ENCODE assay signal across 1 cellular context in the genomic region with DNA sequence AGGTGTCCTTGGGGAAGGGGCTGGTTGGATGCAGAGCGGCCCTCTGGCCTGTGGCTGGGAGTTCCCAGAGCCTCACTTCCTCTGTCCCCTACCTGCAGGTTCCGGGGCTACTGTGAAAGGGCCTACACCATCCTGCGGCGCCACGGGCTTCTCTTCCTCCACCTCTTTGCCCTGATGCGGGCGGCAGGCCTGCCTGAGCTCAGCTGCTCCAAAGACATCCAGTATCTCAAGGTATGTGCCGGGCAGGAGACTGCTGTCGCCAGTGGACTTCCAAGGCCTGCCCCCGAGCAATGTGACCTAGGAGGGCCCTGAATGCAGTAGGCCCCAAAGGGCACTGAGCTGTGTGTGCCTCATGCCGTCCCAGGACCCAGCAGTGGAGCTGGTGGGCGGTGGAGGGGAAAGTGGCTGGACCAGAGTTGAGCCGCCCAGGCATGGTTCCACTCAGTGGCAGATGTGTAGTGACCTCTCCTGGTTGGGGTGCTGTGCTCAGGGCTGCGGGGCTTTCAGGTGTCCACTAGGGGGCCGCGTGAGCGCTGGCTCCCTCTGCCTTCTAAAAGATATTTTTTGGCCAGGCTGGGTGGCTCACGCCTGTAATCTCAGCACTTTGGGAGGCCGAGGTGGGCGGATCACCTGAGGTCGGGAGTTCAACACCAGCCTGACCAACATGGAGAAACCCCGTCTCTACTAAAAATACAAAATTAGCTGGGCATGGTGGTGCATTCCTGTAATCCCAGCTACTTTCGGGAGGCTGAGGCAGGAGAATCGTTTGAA.
TF ChIP-seq lines count a peak whose summit lies in the region.

No MANE protein-coding gene starts in this region.

TF ChIP-seq in H1, 55 proteins besides CTCF, POLR2A, EP300 and RAD21:
- TF ChIP-seq SP2 (IDR thresholded peaks at IDR 0.05; ENCODE audit: low read length) (no peak), SP1 (IDR thresholded peaks at IDR 0.05; ENCODE audit: low read depth, low read length) (no peak), EGR1 (IDR thresholded peaks at IDR 0.05; ENCODE audit: borderline replicate concordance, low read depth, low read length) (0 out of 2 replicates have a peak, but pooled peaks have one; percentile 16), SAP30 (IDR thresholded peaks at IDR 0.05; ENCODE audit: insufficient read depth, insufficient replicate concordance, low read length) (no peak), BCL11A (IDR thresholded peaks at IDR 0.05; ENCODE audit: low read depth in 2 of 2, low read length in 2 of 2) (no peak), GTF2F1 (IDR thresholded peaks at IDR 0.05; ENCODE audit: borderline replicate concordance, low read depth, low read length) (no peak), TAF7 (optimal IDR thresholded peaks at IDR 0.05; ENCODE audit: borderline replicate concordance, low read depth, low read length) (no peak), SIRT6 (IDR thresholded peaks at IDR 0.05; ENCODE audit: low read length) (no peak), NRF1 (IDR thresholded peaks at IDR 0.05; ENCODE audit: low read depth, low read length) (no peak), CHD2 (IDR thresholded peaks at IDR 0.05; ENCODE audit: low read length) (no peak), POU5F1 (IDR thresholded peaks at IDR 0.05; ENCODE audit: low read depth, low read length) (no peak), SIN3A (conservative IDR thresholded peaks at IDR 0.05 in 1 of 2, IDR thresholded peaks at IDR 0.05 in 1 of 2; ENCODE audit: low read depth in 1 of 2, low read length in 2 of 2) (no peak), CEBPB (IDR thresholded peaks at IDR 0.05; ENCODE audit: low read depth, low read length) (no peak), KDM5A (IDR thresholded peaks at IDR 0.05; ENCODE audit: low read length) (no peak), GABPA (IDR thresholded peaks at IDR 0.05; ENCODE audit: borderline replicate concordance, insufficient read depth, low read length) (peak; percentile 66; the same call in 1 of the 2 replicates), HDAC6 (IDR thresholded peaks at IDR 0.05; ENCODE audit: low read depth, low read length) (no peak), FOSL1 (IDR thresholded peaks at IDR 0.05; ENCODE audit: insufficient read depth, low read depth, low read length) (no peak), YY1 (IDR thresholded peaks at IDR 0.05; ENCODE audit: low read depth, low read length) (0 out of 2 replicates have a peak, but pooled peaks have one; percentile 13), KDM1A (IDR thresholded peaks at IDR 0.05; ENCODE audit: borderline replicate concordance, low read length) (no peak), CREB1 (IDR thresholded peaks at IDR 0.05) (peak; percentile 37; the same call in 1 of the 2 replicates), TCF12 (IDR thresholded peaks at IDR 0.05; ENCODE audit: low read depth, low read length) (no peak), KDM4A (IDR thresholded peaks at IDR 0.05; ENCODE audit: low read depth, low read length, severe bottlenecking) (no peak)
- TF ChIP-seq, protein P1, sequence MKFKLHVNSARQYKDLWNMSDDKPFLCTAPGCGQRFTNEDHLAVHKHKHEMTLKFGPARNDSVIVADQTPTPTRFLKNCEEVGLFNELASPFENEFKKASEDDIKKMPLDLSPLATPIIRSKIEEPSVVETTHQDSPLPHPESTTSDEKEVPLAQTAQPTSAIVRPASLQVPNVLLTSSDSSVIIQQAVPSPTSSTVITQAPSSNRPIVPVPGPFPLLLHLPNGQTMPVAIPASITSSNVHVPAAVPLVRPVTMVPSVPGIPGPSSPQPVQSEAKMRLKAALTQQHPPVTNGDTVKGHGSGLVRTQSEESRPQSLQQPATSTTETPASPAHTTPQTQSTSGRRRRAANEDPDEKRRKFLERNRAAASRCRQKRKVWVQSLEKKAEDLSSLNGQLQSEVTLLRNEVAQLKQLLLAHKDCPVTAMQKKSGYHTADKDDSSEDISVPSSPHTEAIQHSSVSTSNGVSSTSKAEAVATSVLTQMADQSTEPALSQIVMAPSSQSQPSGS (IDR thresholded peaks at IDR 0.05; ENCODE audit: low read length), result peak; percentile 80; the same call in 1 of the 2 replicates
- TF ChIP-seq, protein P2, sequence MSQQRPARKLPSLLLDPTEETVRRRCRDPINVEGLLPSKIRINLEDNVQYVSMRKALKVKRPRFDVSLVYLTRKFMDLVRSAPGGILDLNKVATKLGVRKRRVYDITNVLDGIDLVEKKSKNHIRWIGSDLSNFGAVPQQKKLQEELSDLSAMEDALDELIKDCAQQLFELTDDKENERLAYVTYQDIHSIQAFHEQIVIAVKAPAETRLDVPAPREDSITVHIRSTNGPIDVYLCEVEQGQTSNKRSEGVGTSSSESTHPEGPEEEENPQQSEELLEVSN (IDR thresholded peaks at IDR 0.05), result no peak
- TF ChIP-seq, protein P3, sequence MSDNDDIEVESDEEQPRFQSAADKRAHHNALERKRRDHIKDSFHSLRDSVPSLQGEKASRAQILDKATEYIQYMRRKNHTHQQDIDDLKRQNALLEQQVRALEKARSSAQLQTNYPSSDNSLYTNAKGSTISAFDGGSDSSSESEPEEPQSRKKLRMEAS (IDR thresholded peaks at IDR 0.05), result 0 out of 2 replicates have a peak, but pooled peaks have one; percentile 11
- TF ChIP-seq, protein P4, sequence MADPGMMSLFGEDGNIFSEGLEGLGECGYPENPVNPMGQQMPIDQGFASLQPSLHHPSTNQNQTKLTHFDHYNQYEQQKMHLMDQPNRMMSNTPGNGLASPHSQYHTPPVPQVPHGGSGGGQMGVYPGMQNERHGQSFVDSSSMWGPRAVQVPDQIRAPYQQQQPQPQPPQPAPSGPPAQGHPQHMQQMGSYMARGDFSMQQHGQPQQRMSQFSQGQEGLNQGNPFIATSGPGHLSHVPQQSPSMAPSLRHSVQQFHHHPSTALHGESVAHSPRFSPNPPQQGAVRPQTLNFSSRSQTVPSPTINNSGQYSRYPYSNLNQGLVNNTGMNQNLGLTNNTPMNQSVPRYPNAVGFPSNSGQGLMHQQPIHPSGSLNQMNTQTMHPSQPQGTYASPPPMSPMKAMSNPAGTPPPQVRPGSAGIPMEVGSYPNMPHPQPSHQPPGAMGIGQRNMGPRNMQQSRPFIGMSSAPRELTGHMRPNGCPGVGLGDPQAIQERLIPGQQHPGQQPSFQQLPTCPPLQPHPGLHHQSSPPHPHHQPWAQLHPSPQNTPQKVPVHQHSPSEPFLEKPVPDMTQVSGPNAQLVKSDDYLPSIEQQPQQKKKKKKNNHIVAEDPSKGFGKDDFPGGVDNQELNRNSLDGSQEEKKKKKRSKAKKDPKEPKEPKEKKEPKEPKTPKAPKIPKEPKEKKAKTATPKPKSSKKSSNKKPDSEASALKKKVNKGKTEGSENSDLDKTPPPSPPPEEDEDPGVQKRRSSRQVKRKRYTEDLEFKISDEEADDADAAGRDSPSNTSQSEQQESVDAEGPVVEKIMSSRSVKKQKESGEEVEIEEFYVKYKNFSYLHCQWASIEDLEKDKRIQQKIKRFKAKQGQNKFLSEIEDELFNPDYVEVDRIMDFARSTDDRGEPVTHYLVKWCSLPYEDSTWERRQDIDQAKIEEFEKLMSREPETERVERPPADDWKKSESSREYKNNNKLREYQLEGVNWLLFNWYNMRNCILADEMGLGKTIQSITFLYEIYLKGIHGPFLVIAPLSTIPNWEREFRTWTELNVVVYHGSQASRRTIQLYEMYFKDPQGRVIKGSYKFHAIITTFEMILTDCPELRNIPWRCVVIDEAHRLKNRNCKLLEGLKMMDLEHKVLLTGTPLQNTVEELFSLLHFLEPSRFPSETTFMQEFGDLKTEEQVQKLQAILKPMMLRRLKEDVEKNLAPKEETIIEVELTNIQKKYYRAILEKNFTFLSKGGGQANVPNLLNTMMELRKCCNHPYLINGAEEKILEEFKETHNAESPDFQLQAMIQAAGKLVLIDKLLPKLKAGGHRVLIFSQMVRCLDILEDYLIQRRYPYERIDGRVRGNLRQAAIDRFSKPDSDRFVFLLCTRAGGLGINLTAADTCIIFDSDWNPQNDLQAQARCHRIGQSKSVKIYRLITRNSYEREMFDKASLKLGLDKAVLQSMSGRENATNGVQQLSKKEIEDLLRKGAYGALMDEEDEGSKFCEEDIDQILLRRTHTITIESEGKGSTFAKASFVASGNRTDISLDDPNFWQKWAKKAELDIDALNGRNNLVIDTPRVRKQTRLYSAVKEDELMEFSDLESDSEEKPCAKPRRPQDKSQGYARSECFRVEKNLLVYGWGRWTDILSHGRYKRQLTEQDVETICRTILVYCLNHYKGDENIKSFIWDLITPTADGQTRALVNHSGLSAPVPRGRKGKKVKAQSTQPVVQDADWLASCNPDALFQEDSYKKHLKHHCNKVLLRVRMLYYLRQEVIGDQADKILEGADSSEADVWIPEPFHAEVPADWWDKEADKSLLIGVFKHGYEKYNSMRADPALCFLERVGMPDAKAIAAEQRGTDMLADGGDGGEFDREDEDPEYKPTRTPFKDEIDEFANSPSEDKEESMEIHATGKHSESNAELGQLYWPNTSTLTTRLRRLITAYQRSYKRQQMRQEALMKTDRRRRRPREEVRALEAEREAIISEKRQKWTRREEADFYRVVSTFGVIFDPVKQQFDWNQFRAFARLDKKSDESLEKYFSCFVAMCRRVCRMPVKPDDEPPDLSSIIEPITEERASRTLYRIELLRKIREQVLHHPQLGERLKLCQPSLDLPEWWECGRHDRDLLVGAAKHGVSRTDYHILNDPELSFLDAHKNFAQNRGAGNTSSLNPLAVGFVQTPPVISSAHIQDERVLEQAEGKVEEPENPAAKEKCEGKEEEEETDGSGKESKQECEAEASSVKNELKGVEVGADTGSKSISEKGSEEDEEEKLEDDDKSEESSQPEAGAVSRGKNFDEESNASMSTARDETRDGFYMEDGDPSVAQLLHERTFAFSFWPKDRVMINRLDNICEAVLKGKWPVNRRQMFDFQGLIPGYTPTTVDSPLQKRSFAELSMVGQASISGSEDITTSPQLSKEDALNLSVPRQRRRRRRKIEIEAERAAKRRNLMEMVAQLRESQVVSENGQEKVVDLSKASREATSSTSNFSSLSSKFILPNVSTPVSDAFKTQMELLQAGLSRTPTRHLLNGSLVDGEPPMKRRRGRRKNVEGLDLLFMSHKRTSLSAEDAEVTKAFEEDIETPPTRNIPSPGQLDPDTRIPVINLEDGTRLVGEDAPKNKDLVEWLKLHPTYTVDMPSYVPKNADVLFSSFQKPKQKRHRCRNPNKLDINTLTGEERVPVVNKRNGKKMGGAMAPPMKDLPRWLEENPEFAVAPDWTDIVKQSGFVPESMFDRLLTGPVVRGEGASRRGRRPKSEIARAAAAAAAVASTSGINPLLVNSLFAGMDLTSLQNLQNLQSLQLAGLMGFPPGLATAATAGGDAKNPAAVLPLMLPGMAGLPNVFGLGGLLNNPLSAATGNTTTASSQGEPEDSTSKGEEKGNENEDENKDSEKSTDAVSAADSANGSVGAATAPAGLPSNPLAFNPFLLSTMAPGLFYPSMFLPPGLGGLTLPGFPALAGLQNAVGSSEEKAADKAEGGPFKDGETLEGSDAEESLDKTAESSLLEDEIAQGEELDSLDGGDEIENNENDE (IDR thresholded peaks at IDR 0.05; ENCODE audit: insufficient replicate concordance, low read length), result no peak
- TF ChIP-seq, protein P5, sequence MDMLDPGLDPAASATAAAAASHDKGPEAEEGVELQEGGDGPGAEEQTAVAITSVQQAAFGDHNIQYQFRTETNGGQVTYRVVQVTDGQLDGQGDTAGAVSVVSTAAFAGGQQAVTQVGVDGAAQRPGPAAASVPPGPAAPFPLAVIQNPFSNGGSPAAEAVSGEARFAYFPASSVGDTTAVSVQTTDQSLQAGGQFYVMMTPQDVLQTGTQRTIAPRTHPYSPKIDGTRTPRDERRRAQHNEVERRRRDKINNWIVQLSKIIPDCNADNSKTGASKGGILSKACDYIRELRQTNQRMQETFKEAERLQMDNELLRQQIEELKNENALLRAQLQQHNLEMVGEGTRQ (IDR thresholded peaks at IDR 0.05; ENCODE audit: low read length), result no peak
